Comparison of ENCODE assay signal across 13 cellular contexts in genomic region chr20:48667889-48668413, GRCh38.
A peak's percentile ranks its signal among the peaks of the same experiment; 100 is the strongest.
DNase-seq lines count a peak whose midpoint lies in the region; ATAC-seq and TF ChIP-seq lines count a peak whose summit lies in the region.
"Had no signal": no experiment of that assay in that cellular context is flagged by ENCODE, and none has a peak within 500 bp of the region (broad histone marks: within the 10 kb centered on the region; RNA-seq: fewer than 3 reads in every experiment).

No MANE protein-coding gene starts in this region.

- CTCF ChIA-PET in A673 (lab: Charles Lee), result no interaction called here

- no peaks in the 10 kb centered on the region for H3K27me3 Mint-ChIP-seq in natural killer cell treated with Interleukin-12 subunit alpha and Interleukin-12 subunit beta and Interleukin-15 and Interleukin-18, amount 100 ng/mL, for 72 hours
- H3K27me3 Mint-ChIP-seq: B cell had no signal

- H3K27ac ChIP-seq in A673 (ENCODE audit: low read depth, low read length, poor library complexity, severe bottlenecking) (peak overlapping the region; percentile 57), cingulate gyrus (ENCODE audit: low read depth, low read length) (peak overlapping the region; percentile 87), colonic mucosa (no peak overlapping the region)
- H3K27ac ChIP-seq: epithelial cell of prostate had no signal

- peaks cover 3% of the 10 kb centered on the region for H3K9me3 ChIP-seq in A673 (ENCODE audit: low read depth, low read length, poor library complexity, severe bottlenecking)
- no peaks in the 10 kb centered on the region for H3K9me3 ChIP-seq in MG63
- H3K9me3 ChIP-seq in colonic mucosa, result no peaks in the 10 kb centered on the region

- BruUV-seq in A673 (replicated peaks; lab: Mats Ljungman, UMichigan), result no TSS peak

- no peak overlapping the region for H3K9ac ChIP-seq in colonic mucosa (ENCODE audit: low read depth in 2 of 2, low read length in 2 of 2)

- peaks cover 24 to 35% of the 10 kb centered on the region in 2 donors for H3K4me1 Mint-ChIP-seq in natural killer cell treated with Interleukin-12 subunit alpha and Interleukin-12 subunit beta and Interleukin-15 and Interleukin-18, amount 100 ng/mL, for 72 hours (ENCODE audit: low read depth in 2 of 2)
- H3K4me1 Mint-ChIP-seq: B cell had no signal

- H3K9me3 Mint-ChIP-seq in natural killer cell treated with Interleukin-12 subunit alpha and Interleukin-12 subunit beta and Interleukin-15 and Interleukin-18, amount 100 ng/mL, for 72 hours, result no peaks in the 10 kb centered on the region

- no peaks in the 10 kb centered on the region for H3K36me3 Mint-ChIP-seq in natural killer cell treated with Interleukin-12 subunit alpha and Interleukin-12 subunit beta and Interleukin-15 and Interleukin-18, amount 100 ng/mL, for 72 hours

- H3K36me3 ChIP-seq in A673 (ENCODE audit: insufficient read depth, low read length, poor library complexity, severe bottlenecking), result peaks cover 73% of the 10 kb centered on the region
- H3K36me3 ChIP-seq in MG63, result no peaks in the 10 kb centered on the region
- no peaks in the 10 kb centered on the region for H3K36me3 ChIP-seq in colonic mucosa

- ATAC-seq in natural killer cell treated with Interleukin-12 subunit alpha and Interleukin-12 subunit beta and Interleukin-15 and Interleukin-18, amount 100 ng/mL, for 72 hours, result no peak
- ATAC-seq in stimulated activated naive CD8-positive, alpha-beta T cell treated with anti-CD3 and anti-CD28 coated beads, Interleukin-15, Interleukin-2, amounts not matched to agents 100 U/mL and 50 U/mL, for 24 hours, result no peak

- H3K27me3 ChIP-seq in A673 (replicated peaks; ENCODE audit: insufficient read depth, low read depth, low read length, poor library complexity) (no peaks in the 10 kb centered on the region), MG63 (no peaks in the 10 kb centered on the region), colonic mucosa (no peaks in the 10 kb centered on the region)

- POLR2A ChIA-PET in A673 (lab: Charles Lee; ENCODE audit: low non-redundant PET), result interaction anchor here (1.0 kb wide), 1 partner anchor 15 kb away, joined by 3 read pairs; no protein-coding TSS in a partner anchor

- no peak overlapping the region for H3K4me3 Mint-ChIP-seq in natural killer cell treated with Interleukin-12 subunit alpha and Interleukin-12 subunit beta and Interleukin-15 and Interleukin-18, amount 100 ng/mL, for 72 hours
- H3K4me3 Mint-ChIP-seq: B cell had no signal

- TF ChIP-seq CTCF in A673 (conservative IDR thresholded peaks at IDR 0.05; ENCODE audit: low read depth, low read length) (no peak), colonic mucosa (IDR thresholded peaks at IDR 0.05) (no peak)

- no peaks in the 10 kb centered on the region for H3K4me1 ChIP-seq in A673 (ENCODE audit: insufficient read depth, low read length, poor library complexity, severe bottlenecking)
- H3K4me1 ChIP-seq in colonic mucosa, result no peaks in the 10 kb centered on the region

- DNase-seq in A673 (ENCODE audit: low spot score), result no peak
- peak; percentile 23 for DNase-seq in MG63
- DNase-seq in natural killer cell treated with Interleukin-12 subunit alpha and Interleukin-12 subunit beta and Interleukin-15 and Interleukin-18, amount 100 ng/mL, for 72 hours (ENCODE audit: low spot score), result no peak
- no peak for DNase-seq in colonic mucosa
- no peak for DNase-seq in NCI-H1048 (lab: John Stamatoyannopoulos, UW)
- DNase-seq in NCI-H345 (lab: John Stamatoyannopoulos, UW), result no peak
- no peak for DNase-seq in stimulated activated naive CD8-positive, alpha-beta T cell treated with anti-CD3 and anti-CD28 coated beads, Interleukin-15, Interleukin-2, amounts not matched to agents 100 U/mL and 50 U/mL, for 24 hours
- DNase-seq: activated CD8-positive, alpha-beta memory T cell treated with anti-CD3 and anti-CD28 coated beads, Interleukin-2, amount 50 U/mL, for 4 hours; GDM1 had no signal

- H3K4me3 ChIP-seq in A673 (ENCODE audit: low read depth, low read length, poor library complexity, severe bottlenecking) (no peak overlapping the region), MG63 (no peak overlapping the region), colonic mucosa (no peak overlapping the region)
- H3K4me3 ChIP-seq: smooth muscle cell had no signal

- peak overlapping the region; percentile 12 to 78 for H3K27ac Mint-ChIP-seq in natural killer cell treated with Interleukin-12 subunit alpha and Interleukin-12 subunit beta and Interleukin-15 and Interleukin-18, amount 100 ng/mL, for 72 hours
- H3K27ac Mint-ChIP-seq: B cell had no signal

- intact Hi-C loops in A673 (cut with micrococcal nuclease; ENCODE audit: unreplicated experiment) (no loop called here), colonic mucosa (cut with DNase I) (no loop called here)
